In genomic region chr21:37005548-37006242, GRCh38 we compare ENCODE assay signal across 11 cellular contexts. TPM values are rescaled to one million over a fixed set of nuclear protein-coding genes. Genes with fewer than 3 reads are reported as not detected.
DNase-seq lines count a peak whose midpoint lies in the region; ATAC-seq and TF ChIP-seq lines count a peak whose summit lies in the region.
"Had no signal": no experiment of that assay in that cellular context is flagged by ENCODE, and none has a peak within 500 bp of the region (broad histone marks: within the 10 kb centered on the region; RNA-seq: fewer than 3 reads in every experiment).

No MANE protein-coding gene starts in this region.

- H3K27me3 ChIP-seq in A673 (replicated peaks; ENCODE audit: insufficient read depth, low read depth, low read length, poor library complexity) (no peaks in the 10 kb centered on the region), NT2/D1 (ENCODE audit: insufficient read depth, insufficient read length) (peaks cover 48% of the 10 kb centered on the region), esophagus muscularis mucosa (peaks cover 0 to 52% (median 20%) of the 10 kb centered on the region in 4 donors), HAP-1 (ENCODE audit: low read depth) (no peaks in the 10 kb centered on the region)
- H3K27me3 ChIP-seq: SJCRH30 had no signal

- CTCF ChIA-PET in A673 (lab: Charles Lee) = interaction anchor here (1.6 kb wide), 1 partner anchor 29 kb away, joined by 7 read pairs; no protein-coding TSS in a partner anchor

- no peak for TF ChIP-seq POLR2A in esophagus muscularis mucosa (IDR thresholded peaks at IDR 0.05; ENCODE audit: low read depth)

- POLR2A ChIA-PET in A673 (lab: Charles Lee; ENCODE audit: low non-redundant PET) = no interaction called here

- DNase-seq in A673 (ENCODE audit: low spot score) (no peak), NT2/D1 (ENCODE audit: low read depth, low spot score) (no peak), esophagus muscularis mucosa (ENCODE audit: extremely low spot score) (no peak), nephron progenitor cell (peak; percentile 36), NCI-H2171 treated with DMSO at 0.1 percent for 48 hours (lab: John Stamatoyannopoulos, UW) (no peak), NCI-H524 treated with DMSO at 0.1 percent for 48 hours (lab: John Stamatoyannopoulos, UW) (no peak), HAP-1 (ENCODE audit: low spot score in 2 of 2) (no peak)
- DNase-seq: COR-L47; effector CD8-positive, alpha-beta T cell; SJCRH30 had no signal

- no TSS peak for BruUV-seq in A673 (replicated peaks; lab: Mats Ljungman, UMichigan)

- H3K4me3 ChIP-seq in A673 (ENCODE audit: low read depth, low read length, poor library complexity, severe bottlenecking) (peak overlapping the region; percentile 66), NT2/D1 (ENCODE audit: insufficient read length, low read depth) (peak overlapping the region; percentile 66), esophagus muscularis mucosa (peak overlapping the region; percentile 48 to 60 (median 54)), HAP-1 (no peak overlapping the region)
- H3K4me3 ChIP-seq: SJCRH30 had no signal

- in situ Hi-C loops in HAP-1 (cut with MboI; ENCODE audit: low sequenced_read_pairs) = no loop called here

- WGBS in esophagus muscularis mucosa = 60% methylated on average over 22 of the region's 58 CpGs

- no peaks in the 10 kb centered on the region for H3K9me3 ChIP-seq in A673 (ENCODE audit: low read depth, low read length, poor library complexity, severe bottlenecking)
- no peaks in the 10 kb centered on the region for H3K9me3 ChIP-seq in NT2/D1 (ENCODE audit: insufficient read depth, low read length)
- H3K9me3 ChIP-seq in esophagus muscularis mucosa = no peaks in the 10 kb centered on the region
- H3K9me3 ChIP-seq in HAP-1 = no peaks in the 10 kb centered on the region
- H3K9me3 ChIP-seq: SJCRH30 had no signal

- intact Hi-C loops in A673 (cut with micrococcal nuclease; ENCODE audit: unreplicated experiment) (no loop called here), esophagus muscularis mucosa (cut with DNase I) (loop anchor here (5.0 kb wide), 1 partner anchor 68 kb away; no protein-coding TSS in a partner anchor)

- no peak for TF ChIP-seq CTCF in A673 (conservative IDR thresholded peaks at IDR 0.05; ENCODE audit: low read depth, low read length)
- no peak for TF ChIP-seq CTCF in esophagus muscularis mucosa (IDR thresholded peaks at IDR 0.05)
- TF ChIP-seq CTCF in nephron progenitor cell (IDR thresholded peaks at IDR 0.05) = no peak

- H3K36me3 Mint-ChIP-seq in nephron progenitor cell (ENCODE audit: low read depth) = no peaks in the 10 kb centered on the region

- H3K9ac ChIP-seq in NT2/D1 (ENCODE audit: insufficient read length, low read depth) = peak overlapping the region; percentile 69

- peaks cover 84% of the 10 kb centered on the region for H3K27me3 Mint-ChIP-seq in nephron progenitor cell (ENCODE audit: low read depth, poor library complexity)

- H3K9me3 Mint-ChIP-seq in nephron progenitor cell = peaks cover 12% of the 10 kb centered on the region

- H3K4me1 Mint-ChIP-seq in nephron progenitor cell = peaks cover 14% of the 10 kb centered on the region

- H3K4me1 ChIP-seq in A673 (ENCODE audit: insufficient read depth, low read length, poor library complexity, severe bottlenecking) (peaks cover 29% of the 10 kb centered on the region), NT2/D1 (ENCODE audit: insufficient read depth, insufficient read length) (peaks cover 6% of the 10 kb centered on the region), esophagus muscularis mucosa (peaks cover 13 to 28% (median 26%) of the 10 kb centered on the region in 4 donors), HAP-1 (peaks cover 4% of the 10 kb centered on the region)

- TF ChIP-seq EP300 in esophagus muscularis mucosa (IDR thresholded peaks at IDR 0.05) = no peak

- H3K4me3 Mint-ChIP-seq in nephron progenitor cell = peak overlapping the region; percentile 66

- H3K27ac Mint-ChIP-seq in nephron progenitor cell = no peak overlapping the region

- H3K27ac ChIP-seq in A673 (ENCODE audit: low read depth, low read length, poor library complexity, severe bottlenecking) = no peak overlapping the region
- H3K27ac ChIP-seq in esophagus muscularis mucosa (replicated peaks in 1 of 4) = no peak overlapping the region
- H3K27ac ChIP-seq: SJCRH30 had no signal

- H3K36me3 ChIP-seq in A673 (ENCODE audit: insufficient read depth, low read length, poor library complexity, severe bottlenecking) (no peaks in the 10 kb centered on the region), NT2/D1 (ENCODE audit: insufficient read depth, insufficient read length, low read length) (no peaks in the 10 kb centered on the region), esophagus muscularis mucosa (no peaks in the 10 kb centered on the region), HAP-1 (replicated peaks) (no peaks in the 10 kb centered on the region)
- H3K36me3 ChIP-seq: SJCRH30 had no signal

- no peak for ATAC-seq in GM21529 (IDR thresholded peaks at IDR 0.05; ENCODE audit: unreplicated experiment)

RNA-seq across cellular contexts. Expression of gene RIPPLY3, which starts 0.8 kb away (rescaled TPM):
- total RNA-seq in A673 (2021) = 5.0 and 6.2 TPM in 2 replicates
- total RNA-seq in esophagus muscularis mucosa = not detected
- total RNA-seq: SJCRH30 had no signal

RNA-seq across cellular contexts. Expression of gene HLCS, which starts 39.2 kb away (rescaled TPM):
- total RNA-seq in A673 (2021) (15.3 and 21.1 TPM in 2 replicates), esophagus muscularis mucosa (10 to 100 TPM; 15.9 to 25.3 (median 22.0) TPM)
